ENCODE assay signal across 8 cellular contexts in genomic region chr13:19958119-19959111, GRCh38. TPM values are rescaled to one million over a fixed set of nuclear protein-coding genes. Genes with fewer than 3 reads are reported as not detected.
A peak's percentile ranks its signal among the peaks of the same experiment; 100 is the strongest.
DNase-seq lines count a peak whose midpoint lies in the region; ATAC-seq and TF ChIP-seq lines count a peak whose summit lies in the region.

Gene ZMYM2 (plus strand): TSS chr13:19958727. CDS start chr13:19993073, 34,346 bp downstream.

- peak within 1 kb of the TSS; percentile 98 for H2AFZ ChIP-seq in mammary epithelial cell (ENCODE audit: low read depth, low read length)

- H3K9ac ChIP-seq in mammary epithelial cell (ENCODE audit: insufficient read depth, low read length) (peak within 1 kb of the TSS; percentile 84), iPS-20b (ENCODE audit: low read depth, low read length) (peak within 1 kb of the TSS; percentile 96)

- H3K27me3 ChIP-seq in AG04450 (ENCODE audit: control insufficient read depth, insufficient read depth, low read length) (no peaks in the 10 kb centered on the region), mammary epithelial cell (ENCODE audit: insufficient read depth, low read length) (no peaks in the 10 kb centered on the region), iPS-20b (ENCODE audit: insufficient read depth, low read length) (no peaks in the 10 kb centered on the region)

- peaks cover 23% of the 10 kb centered on the region for H3K4me1 ChIP-seq in mammary epithelial cell (ENCODE audit: insufficient read depth, low read length)
- H3K4me1 ChIP-seq in iPS-20b (ENCODE audit: insufficient read depth, low read length) = peaks cover 15% of the 10 kb centered on the region

- DNase-seq in AG04450 (ENCODE audit: low read depth, low spot score) (peak; percentile 93), NCI-H2227 treated with DMSO at 0.1 percent for 48 hours (lab: John Stamatoyannopoulos, UW) (peak; percentile 80), mammary epithelial cell (peak; percentile 96)

- intact Hi-C loops in mammary epithelial cell (cut with micrococcal nuclease) = loop anchor here (1.0 to 5.0 kb wide), 2 partner anchors 46 to 95 kb away; partner anchors contain the start of gene ZMYM5

- H3K4me2 ChIP-seq in mammary epithelial cell (ENCODE audit: insufficient read depth, low read depth, low read length) = peak within 1 kb of the TSS; percentile 90

- peak; percentile 80 for ATAC-seq in HG03175 (IDR thresholded peaks at IDR 0.05; ENCODE audit: unreplicated experiment)

- in situ Hi-C loops in GM18951 (cut with MboI; ENCODE audit: low sequenced_read_pairs, unreplicated experiment) = no loop called here
- in situ Hi-C loops in mammary epithelial cell (cut with MboI; ENCODE audit: low sequenced_read_pairs in 2 of 2) = no loop called here

- H3K27ac ChIP-seq in AG04450 (ENCODE audit: low read depth, low read length) = peak within 1 kb of the TSS; percentile 90
- peak within 1 kb of the TSS; percentile 78 for H3K27ac ChIP-seq in mammary epithelial cell (ENCODE audit: insufficient read depth, low read depth, low read length)
- H3K27ac ChIP-seq in iPS-20b (ENCODE audit: low read length) = peak within 1 kb of the TSS; percentile 57
- peak within 1 kb of the TSS; percentile 79 to 100 (median 98) for H3K27ac ChIP-seq in skin epidermis

- TF ChIP-seq CTCF in AG04450 (IDR thresholded peaks at IDR 0.05; ENCODE audit: low read depth, low read length) (no peak), WI38 (IDR thresholded peaks at IDR 0.05; ENCODE audit: low read depth, low read length) (no peak), mammary epithelial cell (conservative IDR thresholded peaks at IDR 0.05 in 1 of 2, IDR thresholded peaks at IDR 0.05 in 1 of 2; ENCODE audit: extremely low read depth in 1 of 2, insufficient read depth in 1 of 2, low read depth in 1 of 2, low read length in 2 of 2) (no peak)

- peaks cover 37% of the 10 kb centered on the region for H3K79me2 ChIP-seq in mammary epithelial cell (ENCODE audit: insufficient read depth, low read length)

- H3K36me3 ChIP-seq in mammary epithelial cell (ENCODE audit: insufficient read depth, low read length) (peaks cover 3% of the 10 kb centered on the region), iPS-20b (ENCODE audit: insufficient read depth, low read depth, low read length) (peaks cover 28% of the 10 kb centered on the region)

- CTCF ChIA-PET in AG04450 (lab: Charles Lee) = no interaction called here
- CTCF ChIA-PET in mammary epithelial cell (lab: Charles Lee; ENCODE audit: low non-redundant PET) = no interaction called here

- no peaks in the 10 kb centered on the region for H4K20me1 ChIP-seq in mammary epithelial cell (ENCODE audit: insufficient read depth, low read length)

- WGBS in mammary epithelial cell (ENCODE audit: low coverage, missing lambda C conversion rate) = 0% methylated on average over 7 of the region's 115 CpGs

- dilution Hi-C loops in mammary epithelial cell (cut with HindIII; ENCODE audit: low sequenced_read_pairs) = no loop called here

- TSS peak; percentile 72 for BruUV-seq in mammary epithelial cell (replicated peaks; lab: Mats Ljungman, UMichigan)

- no peaks in the 10 kb centered on the region; the same call in 1 of the 2 replicates for H3K9me3 ChIP-seq in AG04450 (ENCODE audit: control insufficient read depth, insufficient read depth, low read length)
- no peaks in the 10 kb centered on the region for H3K9me3 ChIP-seq in mammary epithelial cell (replicated peaks; ENCODE audit: insufficient read depth, low read length)
- no peaks in the 10 kb centered on the region for H3K9me3 ChIP-seq in iPS-20b (ENCODE audit: insufficient read depth, low read depth, low read length)

- TF ChIP-seq POLR2A in GM18951 (IDR thresholded peaks at IDR 0.05; ENCODE audit: extremely low read depth, insufficient read depth, insufficient read length) = peak; percentile 64

- POLR2A ChIA-PET in AG04450 (lab: Yijun Ruan, JAX) = no interaction called here

- H3K4me3 ChIP-seq in AG04450 (ENCODE audit: low read depth, low read length) (peak within 1 kb of the TSS; percentile 91), WI38 (ENCODE audit: low read depth, low read length) (peak within 1 kb of the TSS; percentile 87), mammary epithelial cell (replicated peaks in 1 of 3; ENCODE audit: insufficient read depth in 1 of 3, low read depth in 2 of 3, low read length in 3 of 3) (peak within 1 kb of the TSS; percentile 72 to 96 (median 94)), iPS-20b (ENCODE audit: low read length) (peak within 1 kb of the TSS; percentile 82), skin epidermis (peak within 1 kb of the TSS; percentile 66 to 92 (median 78))

RNA-seq across cellular contexts. Expression of gene ZMYM2, which starts in this region (rescaled TPM):
- 36.5 and 46.1 TPM in 2 replicates for polyA plus RNA-seq in AG04450 (2011; rRNA removed)
- polyA minus RNA-seq in AG04450 (2011; rRNA and poly(A)+ RNA removed) = 34.2 and 64.0 TPM in 2 replicates
- total RNA-seq in mammary epithelial cell = 10 to 100 TPM; 49.7 to 75.7 TPM
- polyA plus RNA-seq in mammary epithelial cell = 12.7 TPM
- polyA minus RNA-seq in mammary epithelial cell = 28.9 TPM

Comparison
In these comparisons a context has a peak if more than half of its experiments do, and no peak if none do; other contexts are left out.
1. Peak in every context shown above with its lines: DNase-seq, ATAC-seq, H3K4me3 ChIP-seq and H3K27ac ChIP-seq.